Comparison of ENCODE assay signal across 9 cellular contexts in genomic region chr4:138090145-138090917, GRCh38.
DNase-seq lines count a peak whose midpoint lies in the region; ATAC-seq, FAIRE-seq and TF ChIP-seq lines count a peak whose summit lies in the region.
"Had no signal": no experiment of that assay in that cellular context is flagged by ENCODE, and none has a peak within 500 bp of the region (broad histone marks: within the 10 kb centered on the region; RNA-seq: fewer than 3 reads in every experiment).

No MANE protein-coding gene starts in this region.

- no peaks in the 10 kb centered on the region for H3K27me3 ChIP-seq in KMS-11 (ENCODE audit: insufficient read depth, low read depth)
- H3K27me3 ChIP-seq in stomach = no peaks in the 10 kb centered on the region

- H3K9me3 ChIP-seq in stomach = no peaks in the 10 kb centered on the region

- DNase-seq in 8988T = peak; percentile 50
- peak; percentile 74 for DNase-seq in H4 (ENCODE audit: low spot score)
- peak; percentile 94 for DNase-seq in OCI-M1 (lab: John Stamatoyannopoulos, UW)
- peak; percentile 4 for DNase-seq in central memory CD4-positive, alpha-beta T cell
- peak; percentile 62 for DNase-seq in left lobe of liver (ENCODE audit: low spot score)
- DNase-seq in stomach = peak; percentile 50

- no peak for TF ChIP-seq EP300 in stomach (IDR thresholded peaks at IDR 0.05)

- H2AFZ ChIP-seq in KMS-11 (ENCODE audit: low read depth) = peak overlapping the region; percentile 71; the same call in 1 of the 2 replicates

- H3K36me3 ChIP-seq in KMS-11 (ENCODE audit: insufficient read depth) = no peaks in the 10 kb centered on the region
- H3K36me3 ChIP-seq in stomach = no peaks in the 10 kb centered on the region

- FAIRE-seq in G401.6 (lab: Jason Lieb, UNC) = peak; percentile 84

- H3K79me2 ChIP-seq in KMS-11 (ENCODE audit: insufficient read depth, low read depth) = no peaks in the 10 kb centered on the region

- H3K9ac ChIP-seq in KMS-11 = no peak overlapping the region

- intact Hi-C loops in stomach (cut with DNase I; ENCODE audit: low total_unique reads) = no loop called here

- ATAC-seq in left lobe of liver = peak; percentile 99

- H4K20me1 ChIP-seq in KMS-11 (ENCODE audit: insufficient read depth) = no peaks in the 10 kb centered on the region

- H3K4me3 ChIP-seq in KMS-11 (IDR thresholded peaks at IDR 0.05; ENCODE audit: insufficient read depth, low read depth, low read length) = no peak overlapping the region
- H3K4me3 ChIP-seq in stomach = peak overlapping the region in 2 of 4 donors; percentile 13 to 20
- H3K4me3 ChIP-seq: skin epidermis had no signal

- TF ChIP-seq POLR2A in stomach (IDR thresholded peaks at IDR 0.05) = no peak

- H3K27ac ChIP-seq in KMS-11 (no peak overlapping the region), stomach (no peak overlapping the region)
- H3K27ac ChIP-seq: skin epidermis had no signal

- H3K4me2 ChIP-seq in KMS-11 = peak overlapping the region; percentile 15; the same call in 1 of the 2 replicates

- H3K4me1 ChIP-seq in KMS-11 (ENCODE audit: low read depth, poor library complexity, severe bottlenecking) (peaks cover 4% of the 10 kb centered on the region), stomach (peaks cover 0 to 6% (median 2%) of the 10 kb centered on the region in 4 donors)

- peak; percentile 94 for TF ChIP-seq CTCF in KMS-11 (conservative IDR thresholded peaks at IDR 0.05; ENCODE audit: low read depth, low read length)
- peak in 5 of 7 experiments; percentile 23 to 82 (median 62) for TF ChIP-seq CTCF in stomach (IDR thresholded peaks at IDR 0.05)

- WGBS in stomach, 5 donors = 20 to 31% (median 28%) methylated on average over 17 of the region's 17 CpGs

Comparison
In these comparisons a context has a peak if more than half of its experiments do, and no peak if none do; other contexts are left out.
1. DNase-seq: peak in every context shown above with its lines; median percentile 94 in OCI-M1; 74 in H4; 62 in left lobe of liver; 50 in 8988T; 50 in stomach; 4 in central memory CD4-positive, alpha-beta T cell.